In the genomic region with DNA sequence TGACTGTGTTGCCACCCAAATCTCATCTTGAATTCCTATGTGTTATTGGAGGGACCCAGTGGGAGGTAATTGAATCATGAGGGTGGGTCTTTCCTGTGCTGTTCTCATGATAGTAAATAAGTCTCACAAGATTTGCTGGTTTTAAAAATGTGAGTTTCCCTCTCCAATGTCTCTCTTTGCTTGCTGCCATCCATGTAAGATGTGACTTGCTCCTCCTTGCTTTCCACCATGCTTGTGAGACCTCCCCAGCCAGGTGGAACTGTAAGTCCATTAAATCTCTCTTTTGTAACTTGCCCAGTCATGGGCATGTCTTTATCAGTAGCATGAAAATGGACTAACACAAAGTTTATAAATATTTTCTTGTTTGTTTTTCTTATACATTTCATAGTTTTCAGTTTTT, we compare ENCODE assay signal across 3 cellular contexts.
TF ChIP-seq lines count a peak whose summit lies in the region.

No MANE protein-coding gene starts in this region.

TF ChIP-seq in HepG2, 621 proteins besides CTCF, POLR2A, EP300 and RAD21:
- TF ChIP-seq, protein P1, sequence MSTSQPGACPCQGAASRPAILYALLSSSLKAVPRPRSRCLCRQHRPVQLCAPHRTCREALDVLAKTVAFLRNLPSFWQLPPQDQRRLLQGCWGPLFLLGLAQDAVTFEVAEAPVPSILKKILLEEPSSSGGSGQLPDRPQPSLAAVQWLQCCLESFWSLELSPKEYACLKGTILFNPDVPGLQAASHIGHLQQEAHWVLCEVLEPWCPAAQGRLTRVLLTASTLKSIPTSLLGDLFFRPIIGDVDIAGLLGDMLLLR (CRISPR knock-in tag; IDR thresholded peaks at IDR 0.05): no peak
- TF ChIP-seq LCORL (IDR thresholded peaks at IDR 0.05): no peak
- no peak for TF ChIP-seq LCORL (CRISPR knock-in tag; IDR thresholded peaks at IDR 0.05)
- no peak for TF ChIP-seq SSRP1 (CRISPR knock-in tag; IDR thresholded peaks at IDR 0.05)
- TF ChIP-seq SRSF1 (optimal IDR thresholded peaks at IDR 0.05; ENCODE audit: low read depth, low read length): no peak
- TF ChIP-seq NR2F6 (IDR thresholded peaks at IDR 0.05): no peak
- TF ChIP-seq NR2F6 (CRISPR knock-in tag; IDR thresholded peaks at IDR 0.05): no peak
- TF ChIP-seq ZNF850 (CRISPR knock-in tag; conservative IDR thresholded peaks at IDR 0.05): no peak
- TF ChIP-seq ZNF431 (CRISPR knock-in tag; IDR thresholded peaks at IDR 0.05; ENCODE audit: borderline replicate concordance, low read depth): peak; percentile 60; the same call in 1 of the 2 replicates
- TF ChIP-seq SRY (CRISPR knock-in tag; IDR thresholded peaks at IDR 0.05): no peak
- TF ChIP-seq FOXA3 (CRISPR knock-in tag; IDR thresholded peaks at IDR 0.05): no peak

TF ChIP-seq in IMR-90, 13 proteins besides CTCF, POLR2A, EP300 and RAD21:
- TF ChIP-seq FOS (IDR thresholded peaks at IDR 0.05; ENCODE audit: low read depth, low read length) (no peak), SMC3 (IDR thresholded peaks at IDR 0.05; ENCODE audit: low read depth, low read length) (no peak), MAFK (IDR thresholded peaks at IDR 0.05; ENCODE audit: low read depth, low read length) (no peak), RFX5 (IDR thresholded peaks at IDR 0.05; ENCODE audit: low read depth, low read length) (no peak), NFE2L2 (IDR thresholded peaks at IDR 0.05; ENCODE audit: low read depth, low read length) (no peak), RCOR1 (IDR thresholded peaks at IDR 0.05; ENCODE audit: insufficient replicate concordance, low read length) (no peak), CHD1 (IDR thresholded peaks at IDR 0.05; ENCODE audit: low read depth, low read length) (no peak), MXI1 (IDR thresholded peaks at IDR 0.05; ENCODE audit: borderline replicate concordance, low read depth, low read length) (no peak), BHLHE40 (IDR thresholded peaks at IDR 0.05; ENCODE audit: low read depth, low read length) (no peak), MAZ (IDR thresholded peaks at IDR 0.05; ENCODE audit: borderline replicate concordance, low read depth, low read length) (no peak), CEBPB (IDR thresholded peaks at IDR 0.05; ENCODE audit: low read depth, low read length) (no peak)
- TF ChIP-seq, protein P2, sequence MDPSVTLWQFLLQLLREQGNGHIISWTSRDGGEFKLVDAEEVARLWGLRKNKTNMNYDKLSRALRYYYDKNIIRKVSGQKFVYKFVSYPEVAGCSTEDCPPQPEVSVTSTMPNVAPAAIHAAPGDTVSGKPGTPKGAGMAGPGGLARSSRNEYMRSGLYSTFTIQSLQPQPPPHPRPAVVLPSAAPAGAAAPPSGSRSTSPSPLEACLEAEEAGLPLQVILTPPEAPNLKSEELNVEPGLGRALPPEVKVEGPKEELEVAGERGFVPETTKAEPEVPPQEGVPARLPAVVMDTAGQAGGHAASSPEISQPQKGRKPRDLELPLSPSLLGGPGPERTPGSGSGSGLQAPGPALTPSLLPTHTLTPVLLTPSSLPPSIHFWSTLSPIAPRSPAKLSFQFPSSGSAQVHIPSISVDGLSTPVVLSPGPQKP (IDR thresholded peaks at IDR 0.05; ENCODE audit: borderline replicate concordance, low read depth, low read length): no peak
- TF ChIP-seq, protein P3, sequence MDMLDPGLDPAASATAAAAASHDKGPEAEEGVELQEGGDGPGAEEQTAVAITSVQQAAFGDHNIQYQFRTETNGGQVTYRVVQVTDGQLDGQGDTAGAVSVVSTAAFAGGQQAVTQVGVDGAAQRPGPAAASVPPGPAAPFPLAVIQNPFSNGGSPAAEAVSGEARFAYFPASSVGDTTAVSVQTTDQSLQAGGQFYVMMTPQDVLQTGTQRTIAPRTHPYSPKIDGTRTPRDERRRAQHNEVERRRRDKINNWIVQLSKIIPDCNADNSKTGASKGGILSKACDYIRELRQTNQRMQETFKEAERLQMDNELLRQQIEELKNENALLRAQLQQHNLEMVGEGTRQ (IDR thresholded peaks at IDR 0.05; ENCODE audit: low read depth, low read length): no peak

TF ChIP-seq in endothelial cell of umbilical vein, 7 proteins besides CTCF, POLR2A, EP300 and RAD21:
- TF ChIP-seq POLR2AphosphoS5 (IDR thresholded peaks at IDR 0.05; ENCODE audit: insufficient read depth, low read depth, low read length) (no peak), MYC (IDR thresholded peaks at IDR 0.05; ENCODE audit: low read depth, low read length) (no peak), JUN (IDR thresholded peaks at IDR 0.05; ENCODE audit: borderline replicate concordance, insufficient read depth, insufficient read length, low read depth) (no peak), GATA2 (IDR thresholded peaks at IDR 0.05; ENCODE audit: insufficient read depth, insufficient read length, low read depth, low read length) (no peak), EZH2 (IDR thresholded peaks at IDR 0.05; ENCODE audit: borderline replicate concordance, low read depth, low read length, severe bottlenecking) (no peak), FOS (IDR thresholded peaks at IDR 0.05; ENCODE audit: borderline replicate concordance, insufficient read depth, low read length) (no peak)
- TF ChIP-seq, protein P4, sequence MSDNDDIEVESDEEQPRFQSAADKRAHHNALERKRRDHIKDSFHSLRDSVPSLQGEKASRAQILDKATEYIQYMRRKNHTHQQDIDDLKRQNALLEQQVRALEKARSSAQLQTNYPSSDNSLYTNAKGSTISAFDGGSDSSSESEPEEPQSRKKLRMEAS (IDR thresholded peaks at IDR 0.05; ENCODE audit: insufficient read depth, insufficient read length): no peak
